12 cellular contexts compared by ENCODE assay signal in genomic region chr5:142906863-142907671, GRCh38.
DNase-seq lines count a peak whose midpoint lies in the region; ATAC-seq and TF ChIP-seq lines count a peak whose summit lies in the region.
"Had no signal": no experiment of that assay in that cellular context is flagged by ENCODE, and none has a peak within 500 bp of the region (broad histone marks: within the 10 kb centered on the region; RNA-seq: fewer than 3 reads in every experiment).

No MANE protein-coding gene starts in this region.

- no peak overlapping the region for H3K27ac ChIP-seq in GM23248
- peak overlapping the region; percentile 59 for H3K27ac ChIP-seq in smooth muscle cell (ENCODE audit: low read depth)
- H3K27ac ChIP-seq: suprapubic skin had no signal

- no peaks in the 10 kb centered on the region for H3K9me3 ChIP-seq in GM23248 (ENCODE audit: low read depth)
- no peaks in the 10 kb centered on the region for H3K9me3 ChIP-seq in smooth muscle cell (replicated peaks; ENCODE audit: low read depth)
- H3K9me3 ChIP-seq: suprapubic skin had no signal

- H4K20me1 ChIP-seq in GM23248 (ENCODE audit: insufficient read depth) (no peaks in the 10 kb centered on the region), smooth muscle cell (ENCODE audit: low read depth) (no peaks in the 10 kb centered on the region)

- no peak for TF ChIP-seq CTCF in smooth muscle cell (IDR thresholded peaks at IDR 0.05; ENCODE audit: borderline replicate concordance, insufficient read depth, poor library complexity, severe bottlenecking)

- H3K4me1 ChIP-seq in GM23248 (ENCODE audit: insufficient read depth) = peaks cover 6% of the 10 kb centered on the region; the same call in 1 of the 2 replicates
- peaks cover 2% of the 10 kb centered on the region for H3K4me1 ChIP-seq in smooth muscle cell (ENCODE audit: low read depth)
- H3K4me1 ChIP-seq: suprapubic skin had no signal

- H3K36me3 ChIP-seq in GM23248 (ENCODE audit: low read depth) (no peaks in the 10 kb centered on the region), smooth muscle cell (ENCODE audit: low read depth) (no peaks in the 10 kb centered on the region)

- H3K27me3 ChIP-seq in GM23248 (replicated peaks; ENCODE audit: insufficient read depth) (no peaks in the 10 kb centered on the region), smooth muscle cell (ENCODE audit: low read depth) (no peaks in the 10 kb centered on the region)
- H3K27me3 ChIP-seq: suprapubic skin had no signal

- H3K79me2 ChIP-seq in GM23248 (ENCODE audit: insufficient read depth) = no peaks in the 10 kb centered on the region
- no peaks in the 10 kb centered on the region for H3K79me2 ChIP-seq in smooth muscle cell (ENCODE audit: low read depth)

- no peaks in the 10 kb centered on the region for H3K9me2 ChIP-seq in GM23248 (ENCODE audit: insufficient read depth)

- H3K9ac ChIP-seq in GM23248 = no peak overlapping the region
- H3K9ac ChIP-seq in smooth muscle cell (ENCODE audit: low read depth) = no peak overlapping the region

- H3F3A ChIP-seq in GM23248 (ENCODE audit: insufficient read depth) = peaks cover 11% of the 10 kb centered on the region; the same call in 1 of the 2 replicates
- no peaks in the 10 kb centered on the region for H3F3A ChIP-seq in smooth muscle cell (ENCODE audit: low read depth)

- ATAC-seq in left cardiac atrium = peak; percentile 78 to 85
- no peak for ATAC-seq in HG03025 (IDR thresholded peaks at IDR 0.05; ENCODE audit: low FRiP score, unreplicated experiment)
- ATAC-seq: HCT116 had no signal

- H3K4me2 ChIP-seq in GM23248 (ENCODE audit: unreplicated experiment) = peak overlapping the region; percentile 12
- H3K4me2 ChIP-seq in smooth muscle cell = peak overlapping the region; percentile 53

- in situ Hi-C loops in GM23248 (cut with MboI) = no loop called here

- H2AFZ ChIP-seq in GM23248 (0 out of 2 replicates have a peak overlapping the region, but pooled peaks have one; percentile 1), smooth muscle cell (ENCODE audit: low read depth) (no peak overlapping the region)

- no peak overlapping the region for H3K4me3 ChIP-seq in GM23248
- H3K4me3 ChIP-seq in smooth muscle cell = no peak overlapping the region
- H3K4me3 ChIP-seq: suprapubic skin had no signal

- intact Hi-C loops in left cardiac atrium (cut with DNase I) = no loop called here

- 29 to 35% methylated on average over 7 of the region's 7 CpGs for WGBS in GM23248 (ENCODE audit: low coverage in 1 of 2, low lambda C conversion rate in 2 of 2, missing lambda C conversion rate in 2 of 2), 2 experiments
- 58% methylated on average over 7 of the region's 7 CpGs for WGBS in smooth muscle cell (ENCODE audit: low lambda C conversion rate)

- DNase-seq in GM23248 (peak; percentile 70), SK-N-DZ (ENCODE audit: low spot score) (peak; percentile 11), left cardiac atrium (peak; percentile 45), smooth muscle cell (lab: John Stamatoyannopoulos, UW; ENCODE audit: unreplicated experiment) (no peak), NCI-H226 (no peak), NOMO-1 treated with DMSO at 0.1 percent for 48 hours (lab: John Stamatoyannopoulos, UW; ENCODE audit: unreplicated experiment) (no peak), NCI-H1048 (lab: John Stamatoyannopoulos, UW) (no peak)
- DNase-seq: activated CD8-positive, alpha-beta memory T cell treated with anti-CD3 and anti-CD28 coated beads, Interleukin-2, amount 50 U/mL, for 48 hours; KBM-7 had no signal

Comparison
In these comparisons a context has a peak if more than half of its experiments do, and no peak if none do; other contexts are left out.
1. DNase-seq: peak in GM23248 (single experiment), SK-N-DZ (single experiment) and left cardiac atrium (single experiment); none in smooth muscle cell (single experiment), NCI-H226 (single experiment), NOMO-1 treated with DMSO at 0.1 percent for 48 hours (single experiment) and NCI-H1048 (single experiment).